10 cellular contexts compared by ENCODE assay signal in genomic region chr5:150137997-150138396, GRCh38. TPM values are rescaled to one million over a fixed set of nuclear protein-coding genes. Genes with fewer than 3 reads are reported as not detected.
DNase-seq lines count a peak whose midpoint lies in the region; ATAC-seq and TF ChIP-seq lines count a peak whose summit lies in the region.
"Had no signal": no experiment of that assay in that cellular context is flagged by ENCODE, and none has a peak within 500 bp of the region (broad histone marks: within the 10 kb centered on the region; RNA-seq: fewer than 3 reads in every experiment).

No MANE protein-coding gene starts in this region.

- H3K27me3 Mint-ChIP-seq in GM23338 (ENCODE audit: insufficient read depth, low read depth, poor library complexity), result peaks cover 24% of the 10 kb centered on the region

- peak overlapping the region; percentile 31; the same call in 1 of the 3 replicates for H3K4me3 Mint-ChIP-seq in GM23338

- H3K9me2 ChIP-seq in GM23338 (ENCODE audit: insufficient read depth), result no peaks in the 10 kb centered on the region

- peak overlapping the region; percentile 68; the same call in 1 of the 2 replicates for H3K27ac Mint-ChIP-seq in GM23338

- H3K79me2 ChIP-seq in GM23338 (replicated peaks; ENCODE audit: insufficient read depth), result no peaks in the 10 kb centered on the region
- peaks cover 47% of the 10 kb centered on the region for H3K79me2 ChIP-seq in smooth muscle cell (ENCODE audit: low read depth)

- H3K27me3 ChIP-seq in GM23338 (ENCODE audit: insufficient read depth) (no peaks in the 10 kb centered on the region), smooth muscle cell (ENCODE audit: low read depth) (no peaks in the 10 kb centered on the region)

- DNase-seq in GM23338 (ENCODE audit: low spot score) (no peak), cardiac fibroblast (ENCODE audit: low read depth in 2 of 2) (peak; percentile 59 to 69), left kidney (ENCODE audit: low read depth, low spot score) (peak; percentile 59), smooth muscle cell (lab: John Stamatoyannopoulos, UW; ENCODE audit: unreplicated experiment) (no peak), NCI-H187 (lab: John Stamatoyannopoulos, UW) (no peak), GM19240 (ENCODE audit: insufficient read length, low spot score) (no peak)
- DNase-seq: activated CD4-positive, CD25-positive, alpha-beta regulatory T cell had no signal

- peak overlapping the region; percentile 66 for H3K4me2 ChIP-seq in GM23338
- H3K4me2 ChIP-seq in smooth muscle cell, result peak overlapping the region; percentile 76

- H4K20me1 ChIP-seq in GM23338 (replicated peaks; ENCODE audit: insufficient read depth) (no peaks in the 10 kb centered on the region), smooth muscle cell (ENCODE audit: low read depth) (no peaks in the 10 kb centered on the region)

- H3K27ac ChIP-seq in GM23338 (ENCODE audit: low read depth), result no peak overlapping the region
- peak overlapping the region; percentile 100 for H3K27ac ChIP-seq in smooth muscle cell (ENCODE audit: low read depth)

- H3K9ac ChIP-seq in smooth muscle cell (ENCODE audit: low read depth), result peak overlapping the region; percentile 96

- no peaks in the 10 kb centered on the region for H3K9me3 ChIP-seq in smooth muscle cell (replicated peaks; ENCODE audit: low read depth)

- no peaks in the 10 kb centered on the region for H3K9me3 Mint-ChIP-seq in GM23338

- 0 out of 2 replicates have a peak overlapping the region, but pooled peaks have one; percentile 18 for H2AFZ ChIP-seq in GM23338
- H2AFZ ChIP-seq in smooth muscle cell (ENCODE audit: low read depth), result no peak overlapping the region

- peaks cover 52% of the 10 kb centered on the region for H3K4me1 Mint-ChIP-seq in GM23338

- no peaks in the 10 kb centered on the region for H3F3A ChIP-seq in GM23338 (replicated peaks; ENCODE audit: low read depth)
- peaks cover 40% of the 10 kb centered on the region for H3F3A ChIP-seq in smooth muscle cell (ENCODE audit: low read depth)

- H3K36me3 ChIP-seq in GM23338 (ENCODE audit: insufficient read depth) (no peaks in the 10 kb centered on the region), smooth muscle cell (ENCODE audit: low read depth) (no peaks in the 10 kb centered on the region)

- no peak overlapping the region for H3K4me3 ChIP-seq in GM23338
- H3K4me3 ChIP-seq in cardiac fibroblast (replicated peaks in 1 of 2; ENCODE audit: low read depth in 2 of 2, low read length in 2 of 2), result no peak overlapping the region
- H3K4me3 ChIP-seq in smooth muscle cell, result peak overlapping the region; percentile 0

- WGBS in smooth muscle cell (ENCODE audit: low lambda C conversion rate), result 73% methylated on average over 5 of the region's 5 CpGs

- ATAC-seq in GM23338 (no peak), GM21723 (IDR thresholded peaks at IDR 0.05; ENCODE audit: unreplicated experiment) (no peak), HG03565 (IDR thresholded peaks at IDR 0.05; ENCODE audit: unreplicated experiment) (no peak)

- no peaks in the 10 kb centered on the region; the same call in 2 of the 3 replicates for H3K36me3 Mint-ChIP-seq in GM23338 (ENCODE audit: low read depth)

- peaks cover 17% of the 10 kb centered on the region for H3K4me1 ChIP-seq in GM23338 (ENCODE audit: insufficient read depth)
- H3K4me1 ChIP-seq in smooth muscle cell (ENCODE audit: low read depth), result peaks cover 67% of the 10 kb centered on the region

- TF ChIP-seq CTCF in GM23338 (conservative IDR thresholded peaks at IDR 0.05; ENCODE audit: low read depth in 2 of 2) (no peak), cardiac fibroblast (IDR thresholded peaks at IDR 0.05; ENCODE audit: low read depth, low read length) (no peak), smooth muscle cell (IDR thresholded peaks at IDR 0.05; ENCODE audit: borderline replicate concordance, insufficient read depth, poor library complexity, severe bottlenecking) (no peak)

TF ChIP-seq in GM23338, 12 proteins besides CTCF, POLR2A, EP300 and RAD21 (continues in another document):
- no peak for TF ChIP-seq ETS1 (IDR thresholded peaks at IDR 0.05)
- TF ChIP-seq JUNB (IDR thresholded peaks at IDR 0.05; ENCODE audit: unreplicated experiment), result no peak
- TF ChIP-seq REST (IDR thresholded peaks at IDR 0.05; ENCODE audit: unreplicated experiment), result no peak
- no peak for TF ChIP-seq ZNF114 (CRISPR knock-in tag; IDR thresholded peaks at IDR 0.05)
- no peak for TF ChIP-seq EZH2 (IDR thresholded peaks at IDR 0.05; ENCODE audit: low read depth, unreplicated experiment)

RNA-seq across cellular contexts. Expression of gene PDGFRB, which starts 17.6 kb away (rescaled TPM):
- total RNA-seq in GM23338 (2014; rRNA removed; shearing (Covaris generic)), result 7.1 and 11.3 TPM in 2 replicates
- polyA plus RNA-seq in GM23338 (2016; fragmentation: Nextera tagmentation; extraction: Ambion mirVana) (4.1 and 4.5 TPM in 2 replicates), smooth muscle cell (390 and 522 TPM in 2 replicates)
- 362 and 370 TPM in 2 replicates for total RNA-seq in smooth muscle cell

RNA-seq across cellular contexts. Expression of gene CDX1, which starts 28.6 kb away (rescaled TPM):
- not detected in 2 replicates for total RNA-seq in GM23338 (2014; rRNA removed; shearing (Covaris generic))
- polyA plus RNA-seq in GM23338 (2016; fragmentation: Nextera tagmentation; extraction: Ambion mirVana) (not detected in 2 replicates), smooth muscle cell (5.0 and 8.5 TPM in 2 replicates)
- 1.4 and 3.9 TPM in 2 replicates for total RNA-seq in smooth muscle cell
- total RNA-seq: glomerular endothelial cell had no signal

RNA-seq across cellular contexts. Expression of gene CSF1R, which starts 51.6 kb away (rescaled TPM):
- not detected in 2 replicates for total RNA-seq in GM23338 (2014; rRNA removed; shearing (Covaris generic))
- 0.21 TPM in 1 of 2 replicates, not detected in the other for polyA plus RNA-seq in GM23338 (2016; fragmentation: Nextera tagmentation; extraction: Ambion mirVana)
- 3.9 and 6.2 TPM in 2 replicates for total RNA-seq in smooth muscle cell
- 2.2 and 12.9 TPM in 2 replicates for polyA plus RNA-seq in smooth muscle cell
- total RNA-seq: glomerular endothelial cell had no signal

RNA-seq across cellular contexts. Expression of gene SLC6A7, which starts 51.9 kb away (rescaled TPM):
- total RNA-seq in GM23338 (2014; rRNA removed; shearing (Covaris generic)), result not detected in 2 replicates
- polyA plus RNA-seq in GM23338 (2016; fragmentation: Nextera tagmentation; extraction: Ambion mirVana) (not detected in 2 replicates), smooth muscle cell (0.10 TPM in 1 of 2 replicates, not detected in the other)
- not detected in 2 replicates for total RNA-seq in smooth muscle cell
- total RNA-seq: glomerular endothelial cell had no signal

Comparison
In these comparisons a context has a peak if more than half of its experiments do, and no peak if none do; other contexts are left out.
1. DNase-seq: peak in cardiac fibroblast (2 of 2) and left kidney (single experiment); none in GM23338 (single experiment), smooth muscle cell (single experiment), NCI-H187 (0 of 2) and GM19240 (single experiment).
2. RNA of gene PDGFRB, which starts 17.6 kb away (total RNA-seq): 362 to 370 TPM in smooth muscle cell; 7.1 to 11.3 TPM in GM23338; every median in the first group is over 10 times any median in the second.